In genomic region chr7:116283595-116284204, GRCh38 we compare ENCODE assay signal across 20 cellular contexts.
"Had no signal": no experiment of that assay in that cellular context is flagged by ENCODE, and none has a peak within 500 bp of the region (broad histone marks: within the 10 kb centered on the region; RNA-seq: fewer than 3 reads in every experiment).

No MANE protein-coding gene starts in this region.

- H3K27ac ChIP-seq: esophagus squamous epithelium, gastroesophageal sphincter, psoas muscle, spleen, testis, transverse colon had no signal

- H3K9me3 ChIP-seq: esophagus squamous epithelium, gastroesophageal sphincter, psoas muscle, spleen, testis, transverse colon had no signal

- H3K4me1 ChIP-seq: psoas muscle, spleen, testis had no signal

- DNase-seq: effector memory CD4-positive, alpha-beta T cell; esophagus squamous epithelium; glutamatergic neuron; left colon; naive thymus-derived CD4-positive, alpha-beta T cell; nephron progenitor cell; psoas muscle; retina; spleen; stimulated activated CD4-positive, alpha-beta T cell treated with anti-CD3 and anti-CD28 coated beads, Interleukin-15, amount 100 ng/mL, for 24 hours; stimulated activated CD4-positive, alpha-beta T cell treated with anti-CD3 and anti-CD28 coated beads, Interleukin-1b, Interleukin-23, amount 100 ng/mL, for 48 hours; stimulated activated CD4-positive, alpha-beta T cell treated with anti-CD3 and anti-CD28 coated beads, Interleukin-4, amount 100 ng/mL, for 24 hours; stimulated activated naive CD8-positive, alpha-beta T cell treated with anti-CD3 and anti-CD28 coated beads, Interleukin-15, amount 100 ng/mL, for 72 hours; testis; transverse colon had no signal

- H3K36me3 ChIP-seq: esophagus squamous epithelium, gastroesophageal sphincter, spleen, transverse colon had no signal

- ATAC-seq: gastroesophageal sphincter; left colon; naive thymus-derived CD4-positive, alpha-beta T cell; psoas muscle; sciatic nerve; stimulated activated memory B cell treated with anti-CD40 and anti-IgM and Interleukin-4, amounts not matched to agents 10 μg/mL and 1 μg/mL and 100 μg/mL, for 72 hours; stimulated activated naive CD8-positive, alpha-beta T cell treated with anti-CD3 and anti-CD28 coated beads, Interleukin-15, amount 100 ng/mL, for 72 hours had no signal

- H3K27me3 ChIP-seq: esophagus squamous epithelium, gastroesophageal sphincter, spleen, testis, transverse colon had no signal

- FAIRE-seq: endometrium, urothelium cell line had no signal

- H3K4me3 ChIP-seq: esophagus squamous epithelium, gastroesophageal sphincter, psoas muscle, spleen, testis, transverse colon had no signal
